ENCODE assay signal across 8 cellular contexts in genomic region chr11:128195057-128195751, GRCh38.
DNase-seq lines count a peak whose midpoint lies in the region; ATAC-seq and TF ChIP-seq lines count a peak whose summit lies in the region.

No MANE protein-coding gene starts in this region.

- DNase-seq in activated naive CD4-positive, alpha-beta T cell treated with Interleukin-2 at 50 U/mL for 16 hours: peak; percentile 39
- DNase-seq in activated naive CD4-positive, alpha-beta T cell treated with anti-CD3 and anti-CD28 coated beads, Interleukin-2, amount 50 U/mL, for 16 hours: no peak
- DNase-seq in activated CD4-positive, alpha-beta T cell treated with anti-CD3 and anti-CD28 coated beads, Interleukin-2, amount 10 ng/mL, durations not matched to agents 7 days and 5 days: peak; percentile 76
- DNase-seq in left ventricle myocardium inferior (no peak), colonic mucosa (no peak), HK-2 (ENCODE audit: unreplicated experiment) (no peak)

- ATAC-seq in GM18517 (IDR thresholded peaks at IDR 0.05; ENCODE audit: unreplicated experiment): no peak

- H3K9me3 ChIP-seq in left ventricle myocardium inferior (replicated peaks) (no peaks in the 10 kb centered on the region), colonic mucosa (no peaks in the 10 kb centered on the region)

- peak overlapping the region; percentile 8 for H3K4me3 Mint-ChIP-seq in activated CD4-positive, alpha-beta T cell treated with anti-CD3 and anti-CD28 coated beads, Interleukin-2, amount 10 ng/mL, durations not matched to agents 7 days and 5 days
- H3K4me3 Mint-ChIP-seq in stimulated activated naive CD8-positive, alpha-beta T cell treated with anti-CD3 and anti-CD28 coated beads, Interleukin-15, Interleukin-2, amounts not matched to agents 100 ng/mL and 50 ng/mL, for 24 hours: peak overlapping the region; percentile 24

- H3K4me3 ChIP-seq in left ventricle myocardium inferior: no peak overlapping the region
- H3K4me3 ChIP-seq in colonic mucosa: no peak overlapping the region

- TF ChIP-seq CTCF in left ventricle myocardium inferior (IDR thresholded peaks at IDR 0.05; ENCODE audit: borderline replicate concordance): peak; percentile 17
- no peak for TF ChIP-seq CTCF in colonic mucosa (IDR thresholded peaks at IDR 0.05)

- H3K27ac Mint-ChIP-seq in activated CD4-positive, alpha-beta T cell treated with anti-CD3 and anti-CD28 coated beads, Interleukin-2, amount 10 ng/mL, durations not matched to agents 7 days and 5 days: peak overlapping the region; percentile 9
- H3K27ac Mint-ChIP-seq in stimulated activated naive CD8-positive, alpha-beta T cell treated with anti-CD3 and anti-CD28 coated beads, Interleukin-15, Interleukin-2, amounts not matched to agents 100 ng/mL and 50 ng/mL, for 24 hours: peak overlapping the region; percentile 77

- H3K27me3 ChIP-seq in left ventricle myocardium inferior (ENCODE audit: low read depth) (no peaks in the 10 kb centered on the region), colonic mucosa (no peaks in the 10 kb centered on the region)

- H3K9me3 Mint-ChIP-seq in activated CD4-positive, alpha-beta T cell treated with anti-CD3 and anti-CD28 coated beads, Interleukin-2, amount 10 ng/mL, durations not matched to agents 7 days and 5 days: no peaks in the 10 kb centered on the region
- no peaks in the 10 kb centered on the region for H3K9me3 Mint-ChIP-seq in stimulated activated naive CD8-positive, alpha-beta T cell treated with anti-CD3 and anti-CD28 coated beads, Interleukin-15, Interleukin-2, amounts not matched to agents 100 ng/mL and 50 ng/mL, for 24 hours

- peaks cover 12% of the 10 kb centered on the region for H3K4me1 ChIP-seq in left ventricle myocardium inferior
- no peaks in the 10 kb centered on the region for H3K4me1 ChIP-seq in colonic mucosa

- no peaks in the 10 kb centered on the region for H3K36me3 ChIP-seq in left ventricle myocardium inferior
- no peaks in the 10 kb centered on the region for H3K36me3 ChIP-seq in colonic mucosa

- H3K27me3 Mint-ChIP-seq in activated CD4-positive, alpha-beta T cell treated with anti-CD3 and anti-CD28 coated beads, Interleukin-2, amount 10 ng/mL, durations not matched to agents 7 days and 5 days: peaks cover 3% of the 10 kb centered on the region
- H3K27me3 Mint-ChIP-seq in stimulated activated naive CD8-positive, alpha-beta T cell treated with anti-CD3 and anti-CD28 coated beads, Interleukin-15, Interleukin-2, amounts not matched to agents 100 ng/mL and 50 ng/mL, for 24 hours: no peaks in the 10 kb centered on the region

- H3K4me1 Mint-ChIP-seq in activated CD4-positive, alpha-beta T cell treated with anti-CD3 and anti-CD28 coated beads, Interleukin-2, amount 10 ng/mL, durations not matched to agents 7 days and 5 days: peaks cover 34% of the 10 kb centered on the region
- H3K4me1 Mint-ChIP-seq in stimulated activated naive CD8-positive, alpha-beta T cell treated with anti-CD3 and anti-CD28 coated beads, Interleukin-15, Interleukin-2, amounts not matched to agents 100 ng/mL and 50 ng/mL, for 24 hours (ENCODE audit: low read depth): peaks cover 57% of the 10 kb centered on the region

- POLR2A ChIA-PET in activated CD4-positive, alpha-beta T cell treated with anti-CD3 and anti-CD28 coated beads, Interleukin-2, amount 10 ng/mL, durations not matched to agents 7 days and 5 days (lab: Charles Lee): interaction anchor here (0.7 kb wide), 1 partner anchor 48 kb away, joined by 3 read pairs; no protein-coding TSS in a partner anchor

- intact Hi-C loops in left ventricle myocardium inferior (cut with micrococcal nuclease) (no loop called here), colonic mucosa (cut with DNase I) (no loop called here)

- no peaks in the 10 kb centered on the region for H3K36me3 Mint-ChIP-seq in activated CD4-positive, alpha-beta T cell treated with anti-CD3 and anti-CD28 coated beads, Interleukin-2, amount 10 ng/mL, durations not matched to agents 7 days and 5 days (ENCODE audit: low read depth)
- no peaks in the 10 kb centered on the region for H3K36me3 Mint-ChIP-seq in stimulated activated naive CD8-positive, alpha-beta T cell treated with anti-CD3 and anti-CD28 coated beads, Interleukin-15, Interleukin-2, amounts not matched to agents 100 ng/mL and 50 ng/mL, for 24 hours (ENCODE audit: low read depth)

- H3K27ac ChIP-seq in left ventricle myocardium inferior (replicated peaks): peak overlapping the region; percentile 3
- H3K27ac ChIP-seq in colonic mucosa: no peak overlapping the region

- no peak overlapping the region for H3K9ac ChIP-seq in colonic mucosa (ENCODE audit: low read depth in 2 of 2, low read length in 2 of 2)

- CTCF ChIA-PET in activated CD4-positive, alpha-beta T cell treated with anti-CD3 and anti-CD28 coated beads, Interleukin-2, amount 10 ng/mL, durations not matched to agents 7 days and 5 days (lab: Charles Lee): no interaction called here

Comparison
In these comparisons a context has a peak if more than half of its experiments do, and no peak if none do; other contexts are left out.
1. DNase-seq: peak in activated naive CD4-positive, alpha-beta T cell treated with Interleukin-2 at 50 U/mL for 16 hours (single experiment) and activated CD4-positive, alpha-beta T cell treated with anti-CD3 and anti-CD28 coated beads, Interleukin-2, amount 10 ng/mL, durations not matched to agents 7 days and 5 days (single experiment); none in activated naive CD4-positive, alpha-beta T cell treated with anti-CD3 and anti-CD28 coated beads, Interleukin-2, amount 50 U/mL, for 16 hours (single experiment), left ventricle myocardium inferior (single experiment), colonic mucosa (single experiment) and HK-2 (single experiment).